9 cellular contexts compared by ENCODE assay signal in genomic region chr7:28509256-28510021, GRCh38.
DNase-seq lines count a peak whose midpoint lies in the region; ATAC-seq, FAIRE-seq and TF ChIP-seq lines count a peak whose summit lies in the region.
"Had no signal": no experiment of that assay in that cellular context is flagged by ENCODE, and none has a peak within 500 bp of the region (broad histone marks: within the 10 kb centered on the region; RNA-seq: fewer than 3 reads in every experiment).

No MANE protein-coding gene starts in this region.

- peak; percentile 47 for DNase-seq in LHCN-M2 (ENCODE audit: low read depth)
- no peak for DNase-seq in omental fat pad (ENCODE audit: low spot score)
- DNase-seq in A172 (ENCODE audit: low spot score) = no peak
- no peak for DNase-seq in small intestine
- DNase-seq in cortex of kidney (lab: John Stamatoyannopoulos, UW) = no peak
- no peak for DNase-seq in stimulated activated naive CD4-positive, alpha-beta T cell treated with Interleukin-2 at 50 U/mL for 16 hours (lab: John Stamatoyannopoulos, UW)

- peak; percentile 76 for ATAC-seq in GM18858 (IDR thresholded peaks at IDR 0.05; ENCODE audit: unreplicated experiment)
- peak; percentile 69 for ATAC-seq in HG02623 (IDR thresholded peaks at IDR 0.05; ENCODE audit: unreplicated experiment)
- peak; percentile 62 for ATAC-seq in omental fat pad (ENCODE audit: low FRiP score)
- ATAC-seq: esophagus mucosa had no signal

- no peaks in the 10 kb centered on the region for H3K4me1 ChIP-seq in small intestine (ENCODE audit: control insufficient read depth in 2 of 2, insufficient read depth in 1 of 2, low read depth in 1 of 2, low read length in 1 of 2)

- no peak for FAIRE-seq in small intestine (lab: Jason Lieb, UNC)

- H3K9me3 ChIP-seq in small intestine (ENCODE audit: control insufficient read depth, low read depth) = no peaks in the 10 kb centered on the region

- TF ChIP-seq CTCF in omental fat pad (IDR thresholded peaks at IDR 0.05) = no peak

- H3K27me3 ChIP-seq in small intestine (ENCODE audit: control insufficient read depth in 2 of 2, insufficient read depth in 2 of 2, low read length in 2 of 2) = peaks cover 0 to 2% of the 10 kb centered on the region in 2 donors

- no peak overlapping the region for H3K4me3 ChIP-seq in small intestine (ENCODE audit: low read depth in 1 of 2, low read length in 2 of 2)

- no peak overlapping the region for H3K27ac ChIP-seq in small intestine (ENCODE audit: low read depth in 1 of 2, low read length in 1 of 2)

- no peaks in the 10 kb centered on the region for H3K36me3 ChIP-seq in small intestine (ENCODE audit: control insufficient read depth in 2 of 2, insufficient read depth in 2 of 2, low read length in 2 of 2)

- WGBS in small intestine, 3 donors = 67 to 81% (median 70%) methylated on average over 12 of the region's 12 CpGs
